8 cellular contexts compared by ENCODE assay signal in the genomic region with DNA sequence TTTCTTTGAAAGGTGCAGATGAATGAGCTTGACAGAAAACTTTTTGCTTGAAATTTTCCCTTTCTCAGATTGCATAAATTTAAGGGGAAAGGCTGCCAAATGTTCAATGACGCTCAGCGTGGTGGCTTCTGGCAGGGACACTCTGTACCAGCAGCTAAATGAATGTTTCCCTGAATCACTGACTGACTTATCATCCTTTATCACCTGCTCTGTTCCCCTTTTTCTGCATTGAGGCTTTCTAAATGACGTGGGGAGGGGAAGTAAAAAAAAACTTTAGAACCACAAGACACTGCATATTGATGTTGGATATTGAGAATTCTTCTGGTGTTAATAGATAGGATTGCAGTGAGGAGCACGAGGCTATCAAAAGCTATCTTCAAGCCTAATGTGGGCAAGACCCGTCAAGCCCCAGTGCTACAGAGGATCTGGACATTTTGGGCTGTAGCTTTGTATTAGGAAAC. TPM values are rescaled to one million over a fixed set of nuclear protein-coding genes. Genes with fewer than 3 reads are reported as not detected.
DNase-seq lines count a peak whose midpoint lies in the region; ATAC-seq and TF ChIP-seq lines count a peak whose summit lies in the region.

No MANE protein-coding gene starts in this region.

- ATAC-seq in activated CD4-positive, alpha-beta T cell treated with anti-CD3 and anti-CD28 coated beads for 36 hours: peak; percentile 74
- ATAC-seq in HG02981 (IDR thresholded peaks at IDR 0.05; ENCODE audit: unreplicated experiment): peak; percentile 59
- peak; percentile 86 to 88 for ATAC-seq in gastrocnemius medialis

- intact Hi-C loops in activated CD4-positive, alpha-beta T cell treated with anti-CD3 and anti-CD28 coated beads for 36 hours (cut with DNase I, micrococcal nuclease): loop anchor here in 1 of 2 experiments (5.0 kb wide), 1 partner anchor 40 kb away; no protein-coding TSS in a partner anchor
- intact Hi-C loops in ascending aorta (cut with DNase I) (loop anchor here (2.0 to 5.0 kb wide), 3 partner anchors 90 to 303 kb away; a partner anchor contains a TSS), gastrocnemius medialis (cut with DNase I; ENCODE audit: low total_unique reads) (no loop called here), A673 (cut with micrococcal nuclease; ENCODE audit: unreplicated experiment) (no loop called here)

- H3K9me3 ChIP-seq in ascending aorta (no peaks in the 10 kb centered on the region), gastrocnemius medialis (no peaks in the 10 kb centered on the region), A673 (ENCODE audit: low read depth, low read length, poor library complexity, severe bottlenecking) (no peaks in the 10 kb centered on the region)

- no peak for TF ChIP-seq POLR2A in gastrocnemius medialis (IDR thresholded peaks at IDR 0.05)

- H3K9me3 Mint-ChIP-seq in activated CD4-positive, alpha-beta T cell treated with anti-CD3 and anti-CD28 coated beads for 36 hours (ENCODE audit: low read depth): no peaks in the 10 kb centered on the region

- H3K4me3 Mint-ChIP-seq in activated CD4-positive, alpha-beta T cell treated with anti-CD3 and anti-CD28 coated beads for 36 hours: no peak overlapping the region

- POLR2A ChIA-PET in activated CD4-positive, alpha-beta T cell treated with anti-CD3 and anti-CD28 coated beads for 36 hours (lab: Charles Lee): no interaction called here
- POLR2A ChIA-PET in A673 (lab: Charles Lee; ENCODE audit: low non-redundant PET): no interaction called here

- no peak overlapping the region for H3K4me3 ChIP-seq in ascending aorta
- H3K4me3 ChIP-seq in gastrocnemius medialis: no peak overlapping the region
- no peak overlapping the region for H3K4me3 ChIP-seq in A673 (ENCODE audit: low read depth, low read length, poor library complexity, severe bottlenecking)

- no peaks in the 10 kb centered on the region for H3K36me3 Mint-ChIP-seq in activated CD4-positive, alpha-beta T cell treated with anti-CD3 and anti-CD28 coated beads for 36 hours (ENCODE audit: low read depth)

- CTCF ChIA-PET in activated CD4-positive, alpha-beta T cell treated with anti-CD3 and anti-CD28 coated beads for 36 hours (lab: Charles Lee): interaction anchor here (0.5 to 1.7 kb wide), 7 partner anchors 8 to 201 kb away, joined by 3 to 6 read pairs (median 3); no protein-coding TSS in a partner anchor
- CTCF ChIA-PET in A673 (lab: Charles Lee): no interaction called here

- H3K27ac ChIP-seq in ascending aorta (peak overlapping the region; percentile 88 to 97), gastrocnemius medialis (peak overlapping the region; percentile 12 to 79 (median 66)), A673 (ENCODE audit: low read depth, low read length, poor library complexity, severe bottlenecking) (no peak overlapping the region)

- peaks cover 9 to 36% of the 10 kb centered on the region in 2 donors for H3K4me1 ChIP-seq in ascending aorta
- peaks cover 5 to 21% of the 10 kb centered on the region in 2 donors for H3K4me1 ChIP-seq in gastrocnemius medialis
- H3K4me1 ChIP-seq in A673 (ENCODE audit: insufficient read depth, low read length, poor library complexity, severe bottlenecking): no peaks in the 10 kb centered on the region

- no peak overlapping the region for H3K27ac Mint-ChIP-seq in activated CD4-positive, alpha-beta T cell treated with anti-CD3 and anti-CD28 coated beads for 36 hours

- BruUV-seq in A673 (replicated peaks; lab: Mats Ljungman, UMichigan): no TSS peak

- H3K4me1 Mint-ChIP-seq in activated CD4-positive, alpha-beta T cell treated with anti-CD3 and anti-CD28 coated beads for 36 hours: peaks cover 26% of the 10 kb centered on the region

- H3K27me3 ChIP-seq in ascending aorta (no peaks in the 10 kb centered on the region), gastrocnemius medialis (no peaks in the 10 kb centered on the region), A673 (replicated peaks; ENCODE audit: insufficient read depth, low read depth, low read length, poor library complexity) (no peaks in the 10 kb centered on the region)

- in situ Hi-C loops in gastrocnemius medialis (cut with MboI; ENCODE audit: low sequenced_read_pairs in 4 of 4): loop anchor here in 3 of 4 donors (10.0 to 25.0 kb wide), 3 partner anchors 123 to 420 kb away; no protein-coding TSS in a partner anchor

- peaks cover 0 to 10% of the 10 kb centered on the region in 2 donors for H3K36me3 ChIP-seq in ascending aorta
- no peaks in the 10 kb centered on the region for H3K36me3 ChIP-seq in gastrocnemius medialis
- H3K36me3 ChIP-seq in A673 (ENCODE audit: insufficient read depth, low read length, poor library complexity, severe bottlenecking): no peaks in the 10 kb centered on the region

- TF ChIP-seq CTCF in ascending aorta (IDR thresholded peaks at IDR 0.05) (no peak), gastrocnemius medialis (IDR thresholded peaks at IDR 0.05 in 4 of 5, conservative IDR thresholded peaks at IDR 0.05 in 1 of 5) (no peak), A673 (conservative IDR thresholded peaks at IDR 0.05; ENCODE audit: low read depth, low read length) (no peak)

- peak; percentile 52 for DNase-seq in activated CD4-positive, alpha-beta T cell treated with anti-CD3 and anti-CD28 coated beads for 36 hours
- DNase-seq in activated CD4-positive, alpha-beta T cell treated with anti-CD3 and anti-CD28 coated beads for 1 hour: no peak
- DNase-seq in ascending aorta (ENCODE audit: low spot score in 2 of 2): peak in 1 of 2 donors; percentile 85
- peak; percentile 33 to 60 for DNase-seq in gastrocnemius medialis
- DNase-seq in A172 (ENCODE audit: low spot score): no peak
- DNase-seq in KG1 (lab: John Stamatoyannopoulos, UW): no peak
- no peak for DNase-seq in A673 (ENCODE audit: low spot score)

- no peaks in the 10 kb centered on the region for H3K27me3 Mint-ChIP-seq in activated CD4-positive, alpha-beta T cell treated with anti-CD3 and anti-CD28 coated beads for 36 hours

RNA-seq across cellular contexts. Expression of a gene that starts 46.9 kb away (rescaled TPM):
- under 1 TPM; 0.16 to 0.23 TPM for total RNA-seq in activated CD4-positive, alpha-beta T cell treated with anti-CD3 and anti-CD28 coated beads for 36 hours
- total RNA-seq in ascending aorta (0.53 TPM), gastrocnemius medialis (10 to 100 TPM in 3 of 4 donors, 1 to 10 TPM in 1; 9.9 to 28.3 (median 19.2) TPM), A673 (2021) (not detected in 2 replicates)
- not detected in 2 replicates for total RNA-seq in A172 (2014; rRNA removed; shearing (Covaris generic))

Comparison
In these comparisons a context has a peak if more than half of its experiments do, and no peak if none do; other contexts are left out.
1. DNase-seq: peak in activated CD4-positive, alpha-beta T cell treated with anti-CD3 and anti-CD28 coated beads for 36 hours (single experiment) and gastrocnemius medialis (2 of 2); none in activated CD4-positive, alpha-beta T cell treated with anti-CD3 and anti-CD28 coated beads for 1 hour (single experiment), A172 (single experiment), KG1 (single experiment) and A673 (single experiment).
2. Peak in every context shown above with its lines, with median percentiles within 50 percentile points of each other: ATAC-seq.